In genomic region chr9:133428579-133429215, GRCh38 we compare ENCODE assay signal across 1 cellular context.
TF ChIP-seq lines count a peak whose summit lies in the region.

No MANE protein-coding gene starts in this region.

TF ChIP-seq in HepG2, 621 proteins besides CTCF, POLR2A, EP300 and RAD21 (continued from another document and continues in another):
- no peak for TF ChIP-seq ZNF773 (CRISPR knock-in tag; IDR thresholded peaks at IDR 0.05; ENCODE audit: borderline replicate concordance)
- TF ChIP-seq ZNF263 (CRISPR knock-in tag; IDR thresholded peaks at IDR 0.05), result no peak
- TF ChIP-seq ZNF639 (CRISPR knock-in tag; conservative IDR thresholded peaks at IDR 0.05), result no peak
- no peak for TF ChIP-seq ARNTL (CRISPR knock-in tag; IDR thresholded peaks at IDR 0.05)
- TF ChIP-seq ATF5 (CRISPR knock-in tag; IDR thresholded peaks at IDR 0.05; ENCODE audit: low read depth), result no peak
- peak; percentile 23; the same call in 1 of the 2 replicates for TF ChIP-seq ZNF746 (CRISPR knock-in tag; IDR thresholded peaks at IDR 0.05)
- TF ChIP-seq ZNF121 (CRISPR knock-in tag; IDR thresholded peaks at IDR 0.05), result no peak
- no peak for TF ChIP-seq ZNF136 (CRISPR knock-in tag; IDR thresholded peaks at IDR 0.05; ENCODE audit: low read depth)
- no peak for TF ChIP-seq ZFP36L1 (CRISPR knock-in tag; IDR thresholded peaks at IDR 0.05)
- TF ChIP-seq ZNF780A (CRISPR knock-in tag; IDR thresholded peaks at IDR 0.05), result no peak
- TF ChIP-seq DNMT1 (CRISPR knock-in tag; IDR thresholded peaks at IDR 0.05), result 0 out of 2 replicates have a peak, but pooled peaks have one; percentile 18
- TF ChIP-seq SNAPC2 (CRISPR knock-in tag; IDR thresholded peaks at IDR 0.05), result no peak
- no peak for TF ChIP-seq MXD1 (CRISPR knock-in tag; IDR thresholded peaks at IDR 0.05)
- no peak for TF ChIP-seq ARNT (IDR thresholded peaks at IDR 0.05)
- TF ChIP-seq ZFP37 (CRISPR knock-in tag; IDR thresholded peaks at IDR 0.05; ENCODE audit: borderline replicate concordance), result no peak
- TF ChIP-seq PCBP1 (IDR thresholded peaks at IDR 0.05; ENCODE audit: borderline replicate concordance, low read depth, low read length), result no peak
- TF ChIP-seq THAP9 (CRISPR knock-in tag; IDR thresholded peaks at IDR 0.05; ENCODE audit: borderline replicate concordance), result no peak
- TF ChIP-seq GLI4 (CRISPR knock-in tag; IDR thresholded peaks at IDR 0.05; ENCODE audit: borderline replicate concordance), result no peak
- TF ChIP-seq SP5 (CRISPR knock-in tag; IDR thresholded peaks at IDR 0.05; ENCODE audit: borderline replicate concordance, low read depth), result no peak
- no peak for TF ChIP-seq KIAA2018 (CRISPR knock-in tag; IDR thresholded peaks at IDR 0.05; ENCODE audit: borderline replicate concordance)
- TF ChIP-seq TFE3 (CRISPR knock-in tag; IDR thresholded peaks at IDR 0.05), result no peak
- TF ChIP-seq THAP11 (CRISPR knock-in tag; IDR thresholded peaks at IDR 0.05), result no peak
- TF ChIP-seq NR2F1 (CRISPR knock-in tag; IDR thresholded peaks at IDR 0.05), result no peak
- TF ChIP-seq SCMH1 (CRISPR knock-in tag; IDR thresholded peaks at IDR 0.05; ENCODE audit: borderline replicate concordance), result no peak
- TF ChIP-seq FOSL2 (CRISPR knock-in tag; IDR thresholded peaks at IDR 0.05), result no peak
- no peak for TF ChIP-seq KLF9 (CRISPR knock-in tag; IDR thresholded peaks at IDR 0.05; ENCODE audit: low read depth)
- TF ChIP-seq ISL2 (CRISPR knock-in tag; IDR thresholded peaks at IDR 0.05), result no peak
- TF ChIP-seq PATZ1 (CRISPR knock-in tag; IDR thresholded peaks at IDR 0.05), result no peak
- TF ChIP-seq NCOA1 (CRISPR knock-in tag; IDR thresholded peaks at IDR 0.05), result no peak
- TF ChIP-seq IRX3 (CRISPR knock-in tag; IDR thresholded peaks at IDR 0.05; ENCODE audit: borderline replicate concordance, low read depth), result no peak
- TF ChIP-seq ZNF788 (CRISPR knock-in tag; IDR thresholded peaks at IDR 0.05; ENCODE audit: borderline replicate concordance), result no peak
- no peak for TF ChIP-seq ZNF24 (IDR thresholded peaks at IDR 0.05)
- TF ChIP-seq HMGA1 (CRISPR knock-in tag; conservative IDR thresholded peaks at IDR 0.05), result no peak
- TF ChIP-seq MAX (IDR thresholded peaks at IDR 0.05), result peak; percentile 72; the same call in 1 of the 2 replicates
- no peak for TF ChIP-seq ZNF724P (CRISPR knock-in tag; IDR thresholded peaks at IDR 0.05; ENCODE audit: borderline replicate concordance)
- no peak for TF ChIP-seq ZFP82 (CRISPR knock-in tag; IDR thresholded peaks at IDR 0.05; ENCODE audit: borderline replicate concordance)
- TF ChIP-seq AFF4 (CRISPR knock-in tag; IDR thresholded peaks at IDR 0.05), result no peak
- no peak for TF ChIP-seq PLSCR1 (CRISPR knock-in tag; IDR thresholded peaks at IDR 0.05; ENCODE audit: borderline replicate concordance)
